Comparison of ENCODE assay signal across 15 cellular contexts in the genomic region with DNA sequence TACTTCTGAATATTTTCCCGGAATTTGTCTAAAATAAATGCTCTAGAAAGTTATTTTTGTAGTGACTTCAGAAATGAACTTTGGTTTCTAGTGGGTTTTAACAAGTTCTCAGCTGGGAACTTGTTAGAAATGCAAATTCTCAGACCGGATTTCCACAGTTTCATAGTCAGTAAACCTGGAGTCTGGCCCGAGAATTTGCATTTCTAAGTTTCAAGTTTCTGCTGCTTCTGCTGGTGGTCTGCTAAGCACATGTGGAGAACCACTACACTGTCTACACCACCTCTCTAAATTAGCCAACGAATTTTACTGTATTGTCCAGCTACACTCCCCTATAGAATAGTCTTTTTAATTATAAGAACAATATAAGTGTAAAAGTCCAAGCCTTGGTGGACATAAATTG.
DNase-seq lines count a peak whose midpoint lies in the region; ATAC-seq, FAIRE-seq and TF ChIP-seq lines count a peak whose summit lies in the region.
"Had no signal": no experiment of that assay in that cellular context is flagged by ENCODE, and none has a peak within 500 bp of the region (broad histone marks: within the 10 kb centered on the region; RNA-seq: fewer than 3 reads in every experiment).

No MANE protein-coding gene starts in this region.

- intact Hi-C loops in right cardiac atrium (cut with DNase I), result no loop called here
- intact Hi-C loops in pancreas (cut with DNase I), result no loop called here

- no peak overlapping the region for H2AK5ac ChIP-seq in mesendoderm (ENCODE audit: low read length)

- no peaks in the 10 kb centered on the region for H3K4me1 ChIP-seq in mesendoderm (ENCODE audit: control insufficient read depth, low read depth, low read length)
- no peaks in the 10 kb centered on the region for H3K4me1 ChIP-seq in right cardiac atrium (ENCODE audit: control insufficient read depth, insufficient read depth, low read length)
- H3K4me1 ChIP-seq in pancreas, result no peaks in the 10 kb centered on the region

- no peak overlapping the region for H2BK15ac ChIP-seq in mesendoderm (replicated peaks; ENCODE audit: low read depth)

- no peaks in the 10 kb centered on the region for H3K79me2 ChIP-seq in mesendoderm (ENCODE audit: control insufficient read depth, insufficient read depth, low read length)

- FAIRE-seq in GM18507 (lab: Jason Lieb, UNC) (peak; percentile 35), pancreas (lab: Jason Lieb, UNC) (no peak)

- no peak overlapping the region for H3K4ac ChIP-seq in mesendoderm (ENCODE audit: low read depth, low read length)

- no peak overlapping the region for H2BK120ac ChIP-seq in mesendoderm (ENCODE audit: low read depth, low read length)

- no CpG with 5 or more reads among the region's 4 CpGs for WGBS in mesendoderm (ENCODE audit: extremely low coverage, insufficient coverage, low lambda C conversion rate)
- WGBS in right cardiac atrium, result 84% methylated on average over 4 of the region's 4 CpGs
- WGBS in pancreas, 2 donors, result 60 to 64% methylated on average over 4 of the region's 4 CpGs

- H3K79me1 ChIP-seq in mesendoderm (ENCODE audit: low read length), result no peaks in the 10 kb centered on the region

- ATAC-seq in GM19468 (IDR thresholded peaks at IDR 0.05; ENCODE audit: extremely low read depth, unreplicated experiment) (peak; percentile 63), HG02885 (IDR thresholded peaks at IDR 0.05; ENCODE audit: poor library complexity, unreplicated experiment) (peak; percentile 87), HG03521 (IDR thresholded peaks at IDR 0.05; ENCODE audit: unreplicated experiment) (peak; percentile 69), right cardiac atrium (no peak), pancreas (no peak)
- ATAC-seq: stimulated activated naive CD8-positive, alpha-beta T cell treated with anti-CD3 and anti-CD28 coated beads, Interleukin-15, amount 100 ng/mL, for 72 hours had no signal

- H3K4me3 ChIP-seq in mesendoderm (ENCODE audit: low read length) (no peak overlapping the region), right cardiac atrium (ENCODE audit: low read length) (no peak overlapping the region), pancreas (no peak overlapping the region)

- no peak for DNase-seq in GM18507 (ENCODE audit: extremely low spot score, insufficient read length, low read depth)
- DNase-seq in mesendoderm, result no peak
- no peak for DNase-seq in right cardiac atrium
- DNase-seq in pancreas, result no peak
- DNase-seq in NCI-H146 treated with DMSO at 0.1 percent for 48 hours (lab: John Stamatoyannopoulos, UW; ENCODE audit: unreplicated experiment), result no peak
- DNase-seq: activated T-cell treated with anti-CD3 and anti-CD28 coated beads for 4 hours; anterior cingulate cortex; effector CD4-positive, alpha-beta T cell; NCI-H524; SHP77 treated with DMSO at 0.1 percent for 48 hours; stimulated activated CD4-positive, alpha-beta T cell treated with anti-CD3 and anti-CD28 coated beads, Interleukin-4, amount 100 ng/mL, for 1 hour; stimulated activated naive CD8-positive, alpha-beta T cell treated with anti-CD3 and anti-CD28 coated beads, Interleukin-15, amount 100 ng/mL, for 72 hours had no signal

- H3K23ac ChIP-seq in mesendoderm (ENCODE audit: low read length), result no peak overlapping the region

- no peaks in the 10 kb centered on the region for H3K9me3 ChIP-seq in right cardiac atrium (ENCODE audit: control insufficient read depth, low read length)
- H3K9me3 ChIP-seq in pancreas, result no peaks in the 10 kb centered on the region

- H4K5ac ChIP-seq in mesendoderm (ENCODE audit: low read length), result no peak overlapping the region

- H3K27me3 ChIP-seq in mesendoderm (ENCODE audit: insufficient read depth, low read length, poor library complexity) (no peaks in the 10 kb centered on the region), right cardiac atrium (ENCODE audit: control insufficient read depth, insufficient read depth) (no peaks in the 10 kb centered on the region), pancreas (no peaks in the 10 kb centered on the region)

- no peak overlapping the region for H3K4me2 ChIP-seq in mesendoderm (ENCODE audit: low read length)

- no peak overlapping the region for H3K56ac ChIP-seq in mesendoderm (ENCODE audit: low read length)

- H2BK5ac ChIP-seq in mesendoderm (ENCODE audit: low read length), result no peak overlapping the region

- H3K36me3 ChIP-seq in mesendoderm (ENCODE audit: control insufficient read depth, insufficient read depth, low read length) (no peaks in the 10 kb centered on the region), pancreas (no peaks in the 10 kb centered on the region)

- no peak for TF ChIP-seq CTCF in pancreas (IDR thresholded peaks at IDR 0.05)

- H4K8ac ChIP-seq in mesendoderm (ENCODE audit: low read depth, low read length), result no peak overlapping the region

- H3K18ac ChIP-seq in mesendoderm (ENCODE audit: low read length), result no peak overlapping the region

- H3K27ac ChIP-seq in mesendoderm (ENCODE audit: low read depth, low read length) (no peak overlapping the region), right cardiac atrium (ENCODE audit: low read length) (no peak overlapping the region), pancreas (no peak overlapping the region)

- H3K9ac ChIP-seq in mesendoderm (ENCODE audit: low read length), result no peak overlapping the region

Comparison
In these comparisons a context has a peak if more than half of its experiments do, and no peak if none do; other contexts are left out.
1. ATAC-seq: peak in GM19468 (single experiment), HG02885 (single experiment) and HG03521 (single experiment); none in right cardiac atrium (0 of 2) and pancreas (0 of 4).